ENCODE assay signal across 9 cellular contexts in the genomic region with DNA sequence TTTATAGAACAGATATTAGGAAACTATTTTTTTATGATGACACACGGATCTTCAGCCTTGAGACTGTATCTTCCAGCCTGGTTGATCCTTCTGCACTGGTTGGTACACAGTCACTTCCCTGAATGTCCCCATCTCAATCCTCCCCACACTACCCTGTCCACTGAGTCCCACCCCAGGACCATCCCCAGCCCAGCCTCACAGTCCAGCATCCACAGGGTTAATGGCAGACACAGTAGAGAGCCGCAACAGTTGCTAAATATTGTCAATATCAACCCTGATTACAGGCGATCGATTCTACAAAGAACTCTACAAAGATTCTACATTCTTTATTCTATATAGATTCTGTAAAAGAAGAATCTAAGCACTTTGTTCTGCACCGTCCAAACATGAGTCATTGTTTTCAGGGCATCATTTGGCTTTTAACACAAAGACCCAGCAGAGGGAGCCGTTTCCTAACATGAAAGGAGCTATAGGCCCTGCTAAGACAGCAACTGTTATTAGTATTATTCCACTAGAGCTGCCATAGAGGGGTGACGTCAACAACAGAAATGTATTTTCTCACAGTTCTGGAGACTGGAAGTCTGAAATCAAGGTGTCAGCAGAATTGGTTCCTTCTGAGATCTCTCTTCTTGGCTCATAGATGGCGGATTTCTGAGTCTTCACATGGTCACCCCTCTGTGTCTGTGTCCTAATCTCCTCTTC. TPM values are rescaled to one million over a fixed set of nuclear protein-coding genes. Genes with fewer than 3 reads are reported as not detected.
DNase-seq lines count a peak whose midpoint lies in the region; ATAC-seq, FAIRE-seq and TF ChIP-seq lines count a peak whose summit lies in the region.
"Had no signal": no experiment of that assay in that cellular context is flagged by ENCODE, and none has a peak within 500 bp of the region (broad histone marks: within the 10 kb centered on the region; RNA-seq: fewer than 3 reads in every experiment).

No MANE protein-coding gene starts in this region.

- POLR2A ChIA-PET in endothelial cell of umbilical vein (lab: Charles Lee): interaction anchor here (1.0 kb wide), 1 partner anchor 246 kb away, joined by 3 read pairs; no protein-coding TSS in a partner anchor

- H3K27me3 ChIP-seq in endothelial cell of umbilical vein (ENCODE audit: control insufficient read depth in 2 of 2, insufficient read depth in 2 of 2, low read length in 2 of 2): no peaks in the 10 kb centered on the region

- H3K27ac Mint-ChIP-seq in stimulated activated memory B cell treated with anti-CD40 and anti-IgM and Interleukin-4, amounts not matched to agents 10 μg/mL and 1 μg/mL and 100 μg/mL, for 72 hours: no peak overlapping the region

- no peaks in the 10 kb centered on the region for H3K27me3 Mint-ChIP-seq in stimulated activated memory B cell treated with anti-CD40 and anti-IgM and Interleukin-4, amounts not matched to agents 10 μg/mL and 1 μg/mL and 100 μg/mL, for 72 hours

- no peaks in the 10 kb centered on the region for H3K4me1 ChIP-seq in endothelial cell of umbilical vein (ENCODE audit: control insufficient read depth, extremely low read depth, insufficient read depth, low read length)

- peak; percentile 66 for TF ChIP-seq CTCF in endothelial cell of umbilical vein (IDR thresholded peaks at IDR 0.05; ENCODE audit: extremely low read depth in 1 of 2, insufficient read depth in 1 of 2, low read depth in 1 of 2, low read length in 2 of 2)

- H3K36me3 ChIP-seq in endothelial cell of umbilical vein (ENCODE audit: control insufficient read depth in 2 of 2, extremely low read depth in 1 of 2, insufficient read depth in 2 of 2, low read length in 2 of 2): no peaks in the 10 kb centered on the region

- peak; percentile 92 for FAIRE-seq in endothelial cell of umbilical vein (lab: Jason Lieb, UNC)
- FAIRE-seq: colon had no signal

- no peaks in the 10 kb centered on the region for H3K79me2 ChIP-seq in endothelial cell of umbilical vein (ENCODE audit: control insufficient read depth, insufficient read depth, low read length)

- no peaks in the 10 kb centered on the region for H3K9me3 ChIP-seq in endothelial cell of umbilical vein (replicated peaks; ENCODE audit: control insufficient read depth, insufficient read depth, low read length)

- dilution Hi-C loops in endothelial cell of umbilical vein (cut with MboI; ENCODE audit: extremely low pct_ligation_motif_present, low sequenced_read_pairs): no loop called here

- H2AFZ ChIP-seq in endothelial cell of umbilical vein (ENCODE audit: low read depth, low read length): no peak overlapping the region

- H3K36me3 Mint-ChIP-seq in stimulated activated memory B cell treated with anti-CD40 and anti-IgM and Interleukin-4, amounts not matched to agents 10 μg/mL and 1 μg/mL and 100 μg/mL, for 72 hours: no peaks in the 10 kb centered on the region

- no peak for TF ChIP-seq POLR2A in endothelial cell of umbilical vein (IDR thresholded peaks at IDR 0.05; ENCODE audit: low read depth, low read length)

- H3K4me3 Mint-ChIP-seq in stimulated activated memory B cell treated with anti-CD40 and anti-IgM and Interleukin-4, amounts not matched to agents 10 μg/mL and 1 μg/mL and 100 μg/mL, for 72 hours: no peak overlapping the region

- DNase-seq in COR-L47 (lab: John Stamatoyannopoulos, UW) (peak; percentile 74), HT1080 (ENCODE audit: low read depth) (peak; percentile 81), NOMO-1 (lab: John Stamatoyannopoulos, UW; ENCODE audit: unreplicated experiment in 2 of 2) (peak; percentile 88 to 93), endothelial cell of umbilical vein (ENCODE audit: low read depth, low spot score) (peak; percentile 95), myocyte (ENCODE audit: low read depth) (peak; percentile 94)
- DNase-seq in activated CD8-positive, alpha-beta memory T cell treated with anti-CD3 and anti-CD28 coated beads for 4 hours (ENCODE audit: low read depth in 2 of 2): peak; percentile 66 to 75

- H3K4me3 ChIP-seq in endothelial cell of umbilical vein (replicated peaks in 1 of 3; ENCODE audit: insufficient read depth in 1 of 3, low read depth in 1 of 3, low read length in 3 of 3): no peak overlapping the region

- ATAC-seq in GM19467 (IDR thresholded peaks at IDR 0.05; ENCODE audit: unreplicated experiment): peak; percentile 54
- ATAC-seq in stimulated activated memory B cell treated with anti-CD40 and anti-IgM and Interleukin-4, amounts not matched to agents 10 μg/mL and 1 μg/mL and 100 μg/mL, for 72 hours: peak; percentile 93

- CTCF ChIA-PET in endothelial cell of umbilical vein (lab: Charles Lee): interaction anchor here (0.6 to 1.1 kb wide), 62 partner anchors 9 to 407 kb away, joined by 3 to 133 read pairs (median 5); a partner anchor contains a TSS

- BruUV-seq in endothelial cell of umbilical vein (replicated peaks; lab: Mats Ljungman, UMichigan): no TSS peak

- no peaks in the 10 kb centered on the region for H3K9me3 Mint-ChIP-seq in stimulated activated memory B cell treated with anti-CD40 and anti-IgM and Interleukin-4, amounts not matched to agents 10 μg/mL and 1 μg/mL and 100 μg/mL, for 72 hours

- H3K4me2 ChIP-seq in endothelial cell of umbilical vein (ENCODE audit: insufficient read depth, low read length): no peak overlapping the region

- peaks cover 24% of the 10 kb centered on the region for H3K4me1 Mint-ChIP-seq in stimulated activated memory B cell treated with anti-CD40 and anti-IgM and Interleukin-4, amounts not matched to agents 10 μg/mL and 1 μg/mL and 100 μg/mL, for 72 hours

- no peaks in the 10 kb centered on the region for H4K20me1 ChIP-seq in endothelial cell of umbilical vein (replicated peaks; ENCODE audit: control insufficient read depth, extremely low read depth, insufficient read depth, low read length)

- intact Hi-C loops in endothelial cell of umbilical vein (cut with micrococcal nuclease): loop anchor here (1.0 to 5.0 kb wide), 5 partner anchors 67 to 367 kb away; a partner anchor contains a TSS

- H3K27ac ChIP-seq in endothelial cell of umbilical vein (ENCODE audit: insufficient read depth, low read depth, low read length): no peak overlapping the region

- H3K9me1 ChIP-seq in endothelial cell of umbilical vein (replicated peaks; ENCODE audit: control insufficient read depth, extremely low read depth, insufficient read depth, low read length): no peaks in the 10 kb centered on the region

- H3K9ac ChIP-seq in endothelial cell of umbilical vein (replicated peaks; ENCODE audit: extremely low read depth, insufficient read depth, low read length): no peak overlapping the region

TF ChIP-seq in endothelial cell of umbilical vein, 7 proteins besides CTCF, POLR2A, EP300 and RAD21:
- TF ChIP-seq FOS (IDR thresholded peaks at IDR 0.05; ENCODE audit: borderline replicate concordance, insufficient read depth, low read length): peak; percentile 79
- TF ChIP-seq POLR2AphosphoS5 (IDR thresholded peaks at IDR 0.05; ENCODE audit: insufficient read depth, low read depth, low read length): no peak
- TF ChIP-seq, protein P1, sequence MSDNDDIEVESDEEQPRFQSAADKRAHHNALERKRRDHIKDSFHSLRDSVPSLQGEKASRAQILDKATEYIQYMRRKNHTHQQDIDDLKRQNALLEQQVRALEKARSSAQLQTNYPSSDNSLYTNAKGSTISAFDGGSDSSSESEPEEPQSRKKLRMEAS (IDR thresholded peaks at IDR 0.05; ENCODE audit: insufficient read depth, insufficient read length): no peak
- peak; percentile 83 for TF ChIP-seq JUN (IDR thresholded peaks at IDR 0.05; ENCODE audit: borderline replicate concordance, insufficient read depth, insufficient read length, low read depth)

RNA-seq across cellular contexts. Expression of a gene that starts 30.1 kb away (rescaled TPM):
- 2.0 and 3.1 TPM in 2 replicates for total RNA-seq in HT1080 (2014; rRNA removed; shearing (Covaris generic))
- 15.1 and 17.6 TPM in 2 replicates for polyA plus RNA-seq in HT1080 (2015; cell fraction: cytosol; rRNA removed)
- 7.6 and 12.8 TPM in 2 replicates for polyA plus RNA-seq in HT1080 (2015; cell fraction: nucleus; rRNA removed)
- total RNA-seq in endothelial cell of umbilical vein: 37.0 and 42.1 TPM in 2 replicates
- polyA plus RNA-seq in endothelial cell of umbilical vein: 19.8 and 22.8 TPM in 2 replicates
- polyA plus RNA-seq in endothelial cell of umbilical vein (2011; cell fraction: cytosol; rRNA removed): 29.7 and 31.4 TPM in 2 replicates
- polyA plus RNA-seq in endothelial cell of umbilical vein (2011; cell fraction: nucleus; rRNA removed): 23.2 and 27.8 TPM in 2 replicates
- polyA plus RNA-seq in endothelial cell of umbilical vein (2012): 37.4 and 42.8 TPM in 2 replicates
- polyA minus RNA-seq in endothelial cell of umbilical vein: 33.0 and 44.7 TPM in 2 replicates
- polyA minus RNA-seq in endothelial cell of umbilical vein (2011; cell fraction: cytosol; rRNA and poly(A)+ RNA removed): 7.1 TPM
- 17.0 and 28.1 TPM in 2 replicates for polyA minus RNA-seq in endothelial cell of umbilical vein (2011; cell fraction: nucleus; rRNA and poly(A)+ RNA removed)
- 5.6 and 10.1 TPM in 2 replicates for total RNA-seq in myocyte
- polyA plus RNA-seq in myocyte (2012): 10.4 TPM
